ENCODE assay signal across 8 cellular contexts in the genomic region with DNA sequence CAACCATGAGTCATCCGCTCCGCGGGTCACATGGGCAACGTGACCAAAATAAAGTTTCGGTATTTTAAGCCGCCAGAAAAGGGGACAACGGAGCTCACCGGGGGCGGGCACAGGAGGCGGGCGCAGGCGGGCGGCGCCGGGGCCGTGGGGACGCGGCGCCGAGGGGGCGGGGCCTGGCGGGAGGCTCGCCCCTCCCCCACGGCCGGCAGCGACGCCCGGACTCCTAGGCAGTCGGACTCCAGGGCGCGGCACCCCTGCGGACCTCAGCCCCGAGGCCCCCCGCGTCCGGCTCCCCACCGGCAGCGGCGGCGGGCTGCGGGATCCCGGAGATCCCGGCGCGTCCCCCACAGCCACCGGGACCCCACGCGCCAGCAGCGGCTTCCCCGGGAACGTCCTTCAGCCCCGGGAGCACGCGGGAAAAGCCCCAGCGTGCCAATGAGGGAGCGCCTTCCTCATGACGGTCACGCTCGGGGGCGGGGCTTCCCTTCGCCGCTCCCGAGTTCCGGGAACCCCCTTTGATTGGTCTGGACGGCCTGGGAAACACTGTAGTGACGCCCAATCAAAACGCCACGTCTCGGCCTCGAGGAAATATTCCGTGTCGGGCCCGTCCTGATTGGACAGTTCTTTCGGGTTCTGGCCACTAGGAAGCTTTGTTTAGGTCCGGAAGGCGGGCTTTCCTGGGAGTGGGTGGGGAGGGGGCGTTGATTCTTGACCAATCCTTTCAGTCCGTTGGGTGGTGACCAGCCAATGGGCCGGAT. TPM values are rescaled to one million over a fixed set of nuclear protein-coding genes. Genes with fewer than 3 reads are reported as not detected.
DNase-seq lines count a peak whose midpoint lies in the region; ATAC-seq lines count a peak whose summit lies in the region.

No MANE protein-coding gene starts in this region.

- intact Hi-C loops in left colon (cut with DNase I, micrococcal nuclease), result no loop called here

- peak; percentile 97 to 100 (median 99) for DNase-seq in C1 segment of cervical spinal cord (lab: John Stamatoyannopoulos, UW)
- DNase-seq in NCI-H69 (lab: John Stamatoyannopoulos, UW), result peak; percentile 99
- DNase-seq in activated CD4-positive, alpha-beta T cell treated with anti-CD3 and anti-CD28 coated beads, Interleukin-2, amount 50 U/mL, for 1 hour, result peak; percentile 98
- peak; percentile 98 for DNase-seq in cortex of kidney (lab: John Stamatoyannopoulos, UW)
- peak; percentile 99 to 100 for DNase-seq in left colon
- DNase-seq in stimulated activated CD4-positive, alpha-beta T cell treated with anti-CD3 and anti-CD28 coated beads, Interleukin-1b, Interleukin-23, amount 100 ng/mL, for 4 hours (ENCODE audit: low read depth in 2 of 2), result peak; percentile 79 to 98

- ATAC-seq in GM19372 (IDR thresholded peaks at IDR 0.05; ENCODE audit: low read depth, unreplicated experiment) (peak; percentile 71), HG03521 (IDR thresholded peaks at IDR 0.05; ENCODE audit: unreplicated experiment) (peak; percentile 64), left colon (peak; percentile 83)

RNA-seq across cellular contexts. Expression of a gene that starts 0.5 kb away (rescaled TPM):
- total RNA-seq in left colon, result 10 to 100 TPM; 76.6 to 85.8 TPM

Comparison
In these comparisons a context has a peak if more than half of its experiments do, and no peak if none do; other contexts are left out.
1. Peak in every context shown above with its lines: DNase-seq and ATAC-seq.